26 cellular contexts compared by ENCODE assay signal in genomic region chr5:127967983-127968592, GRCh38.
"Had no signal": no experiment of that assay in that cellular context is flagged by ENCODE, and none has a peak within 500 bp of the region (broad histone marks: within the 10 kb centered on the region; RNA-seq: fewer than 3 reads in every experiment).

No MANE protein-coding gene starts in this region.

- ATAC-seq: effector memory CD8-positive, alpha-beta T cell; right lobe of liver; stimulated activated effector memory CD8-positive, alpha-beta T cell treated with anti-CD3 and anti-CD28 coated beads, Interleukin-12 subunit alpha, Interleukin-12 subunit beta, amount 100 ng/mL, for 72 hours; stimulated activated naive CD8-positive, alpha-beta T cell treated with anti-CD3 and anti-CD28 coated beads, Interleukin-15, amount 100 ng/mL, for 72 hours had no signal

- H3K9me3 ChIP-seq: left ventricle myocardium inferior, ovary, right lobe of liver, upper lobe of left lung, vagina had no signal

- H3K4me3 ChIP-seq: cardiac muscle cell, coronary artery, left ventricle myocardium inferior, ovary, right lobe of liver, skin epidermis, upper lobe of left lung, vagina had no signal

- DNase-seq: activated CD4-positive, alpha-beta T cell treated with anti-CD3 and anti-CD28 coated beads for 4 hours; activated CD4-positive, alpha-beta T cell treated with anti-CD3 and anti-CD28 coated beads, Interleukin-2, amount 50 U/mL, for 48 hours; activated CD8-positive, alpha-beta memory T cell treated with anti-CD3 and anti-CD28 coated beads for 24 hours; activated effector memory CD4-positive, alpha-beta T cell treated with Interleukin-2 at 50 U/mL for 16 hours; activated naive CD4-positive, alpha-beta T cell treated with Interleukin-2 at 50 U/mL for 16 hours; anterior cingulate cortex; effector memory CD8-positive, alpha-beta T cell; left ventricle myocardium inferior; naive B cell; nephron progenitor cell; ovary; right lobe of liver; stimulated activated CD4-positive, alpha-beta T cell treated with anti-CD3 and anti-CD28 coated beads, Interleukin-12 subunit alpha, Interleukin-12 subunit beta, amount 100 ng/mL, for 4 hours; stimulated activated CD4-positive, alpha-beta T cell treated with anti-CD3 and anti-CD28 coated beads, Interleukin-4, amount 100 ng/mL, for 1 hour; stimulated activated naive CD8-positive, alpha-beta T cell treated with anti-CD3 and anti-CD28 coated beads, Interleukin-15, amount 100 ng/mL, for 72 hours; substantia nigra; T-helper 9 cell; upper lobe of left lung had no signal

- H3K4me1 ChIP-seq: right lobe of liver, upper lobe of left lung, vagina had no signal

- FAIRE-seq: frontal cortex, TTC549 had no signal

- H3K36me3 ChIP-seq: cardiac muscle cell, ovary, right lobe of liver, upper lobe of left lung, vagina had no signal

- H3K27me3 ChIP-seq: cardiac muscle cell, ovary, right lobe of liver, upper lobe of left lung, vagina had no signal

- H3K27ac ChIP-seq: cardiac muscle cell, coronary artery, left ventricle myocardium inferior, ovary, right lobe of liver, skin epidermis, upper lobe of left lung, vagina, VCaP had no signal
